In the genomic region with DNA sequence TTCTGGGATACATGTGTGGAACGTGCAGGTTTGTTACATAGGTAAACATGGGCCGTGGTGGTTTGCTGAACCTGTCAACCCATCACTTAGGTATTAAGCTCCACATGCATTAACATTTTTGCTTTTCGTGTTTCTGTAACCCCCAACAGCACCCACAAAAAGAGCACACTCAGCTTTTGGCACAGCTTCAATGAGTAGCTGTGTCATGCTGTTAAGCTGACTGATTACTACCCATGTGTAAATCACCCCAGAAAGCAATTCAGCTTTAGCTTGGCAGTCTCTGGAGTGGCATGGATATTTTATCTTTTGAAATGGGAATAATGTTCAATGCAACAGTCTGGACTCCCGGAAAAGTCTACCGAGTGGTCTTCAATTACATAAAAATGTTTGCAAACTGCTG, we compare ENCODE assay signal across 21 cellular contexts.
DNase-seq lines count a peak whose midpoint lies in the region; ATAC-seq, FAIRE-seq and TF ChIP-seq lines count a peak whose summit lies in the region.
"Had no signal": no experiment of that assay in that cellular context is flagged by ENCODE, and none has a peak within 500 bp of the region (broad histone marks: within the 10 kb centered on the region; RNA-seq: fewer than 3 reads in every experiment).

No MANE protein-coding gene starts in this region.

- no peak overlapping the region for H2AFZ ChIP-seq in K562 (ENCODE audit: low read depth, low read length)
- H2AFZ ChIP-seq: PC-9 had no signal

- TF ChIP-seq CTCF in K562 (IDR thresholded peaks at IDR 0.05 in 2 of 3, conservative IDR thresholded peaks at IDR 0.05 in 1 of 3; ENCODE audit: insufficient read depth in 2 of 3, low read depth in 1 of 3, low read length in 3 of 3) (no peak), uterus (IDR thresholded peaks at IDR 0.05) (no peak)

- H3K4me3 ChIP-seq in K562, result no peak overlapping the region
- H3K4me3 ChIP-seq in uterus, result no peak overlapping the region
- H3K4me3 ChIP-seq: BLaER1, MG63, PC-9 had no signal

- DNase-seq in COR-L47 (lab: John Stamatoyannopoulos, UW) (peak; percentile 45), NCI-H2081 treated with DMSO at 0.1 percent for 48 hours (lab: John Stamatoyannopoulos, UW) (peak; percentile 57), K562 (ENCODE audit: extremely low read depth in 1 of 4, low spot score in 3 of 4) (no peak), retina (peak; percentile 2), uterus (no peak), ureter (ENCODE audit: low spot score) (no peak), NCI-H1930 (lab: John Stamatoyannopoulos, UW) (no peak)
- DNase-seq: ACHN; CD4-positive, alpha-beta T cell; H9; HFFc6; MG63; NCI-H1436 treated with DMSO at 0.1 percent for 48 hours; NCI-H2029; NCI-H510A; NCI-H748 treated with DMSO at 0.1 percent for 48 hours; PC-9; SIG-M5; SK-N-SH had no signal

- H3K36me3 ChIP-seq in K562 (ENCODE audit: control insufficient read depth, insufficient read depth, low read length), result no peaks in the 10 kb centered on the region
- H3K36me3 ChIP-seq in uterus, result no peaks in the 10 kb centered on the region
- H3K36me3 ChIP-seq: BLaER1, MG63 had no signal

- no peak for FAIRE-seq in K562 (lab: Jason Lieb, UNC)
- FAIRE-seq: GM12891 had no signal

- no peaks in the 10 kb centered on the region for H3K9me3 ChIP-seq in K562 (replicated peaks; ENCODE audit: control insufficient read depth, insufficient read depth, low read depth, low read length)
- no peaks in the 10 kb centered on the region for H3K9me3 ChIP-seq in uterus
- H3K9me3 ChIP-seq: BLaER1, MG63, SK-N-SH had no signal

- TF ChIP-seq EP300 in K562 (IDR thresholded peaks at IDR 0.05; ENCODE audit: low read length), result no peak

- WGBS in K562 (ENCODE audit: insufficient coverage, low coverage, missing lambda C conversion rate), result 5% methylated on average over 5 of the region's 5 CpGs

- no peak overlapping the region for H3K4me2 ChIP-seq in K562 (ENCODE audit: insufficient read depth, low read length)
- H3K4me2 ChIP-seq: BLaER1, PC-9, SK-N-SH had no signal

- no TSS peak for BruUV-seq in K562 (replicated peaks; lab: Mats Ljungman, UMichigan)

- no peaks in the 10 kb centered on the region for H3K4me1 ChIP-seq in K562 (replicated peaks in 1 of 2; ENCODE audit: control insufficient read depth in 2 of 2, insufficient read depth in 2 of 2, low read length in 2 of 2)
- no peaks in the 10 kb centered on the region for H3K4me1 ChIP-seq in uterus
- H3K4me1 ChIP-seq: BLaER1 had no signal

- CTCF ChIA-PET in K562 (lab: Yijun Ruan, JAX; ENCODE audit: low intra/inter-chr PET ratio), result no interaction called here

- H3K27ac ChIP-seq in K562 (ENCODE audit: extremely low read depth, low read depth, low read length) (no peak overlapping the region), uterus (no peak overlapping the region)
- H3K27ac ChIP-seq: BLaER1, PC-9 had no signal

- POLR2A ChIA-PET in K562 (lab: Yijun Ruan, JAX), result no interaction called here

- in situ Hi-C loops in K562 (cut with MboI), result no loop called here

- H3K9ac ChIP-seq in K562 (ENCODE audit: insufficient read depth in 1 of 2, low read depth in 2 of 2, low read length in 2 of 2), result no peak overlapping the region
- H3K9ac ChIP-seq: BLaER1, SK-N-SH had no signal

- H4K20me1 ChIP-seq in K562 (replicated peaks; ENCODE audit: control insufficient read depth, insufficient read depth, low read length), result no peaks in the 10 kb centered on the region
- H4K20me1 ChIP-seq: BLaER1 had no signal

- no peaks in the 10 kb centered on the region for H3K9me1 ChIP-seq in K562 (ENCODE audit: control insufficient read depth, insufficient read depth, low read length)

- intact Hi-C loops in K562 (cut with micrococcal nuclease), result no loop called here
- intact Hi-C loops in uterus (cut with DNase I; ENCODE audit: low total_unique reads), result no loop called here

- TF ChIP-seq POLR2A in K562 (conservative IDR thresholded peaks at IDR 0.05) (no peak), uterus (IDR thresholded peaks at IDR 0.05) (no peak)

- ATAC-seq in K562, result no peak

- TF ChIP-seq RAD21 in K562 (CRISPR knock-in tag; conservative IDR thresholded peaks at IDR 0.05 in 1 of 2, IDR thresholded peaks at IDR 0.05 in 1 of 2), result no peak

- no peaks in the 10 kb centered on the region for H3K27me3 ChIP-seq in K562 (ENCODE audit: control insufficient read depth in 2 of 2, insufficient read depth in 2 of 2, low read length in 2 of 2)
- H3K27me3 ChIP-seq in uterus, result no peaks in the 10 kb centered on the region
- H3K27me3 ChIP-seq: BLaER1, MG63 had no signal

- no peaks in the 10 kb centered on the region for H3K79me2 ChIP-seq in K562 (ENCODE audit: control insufficient read depth, insufficient read depth, low read length)

TF ChIP-seq in K562, 482 proteins besides CTCF, POLR2A, EP300 and RAD21 (continues in another document):
- TF ChIP-seq HMG20A (CRISPR knock-in tag; conservative IDR thresholded peaks at IDR 0.05) (no peak), C11orf30 (IDR thresholded peaks at IDR 0.05; ENCODE audit: low read depth) (0 out of 2 replicates have a peak, but pooled peaks have one; percentile 13), MAFF (IDR thresholded peaks at IDR 0.05; ENCODE audit: low read length) (peak; percentile 7; the same call in 1 of the 2 replicates), MAFG (tag; conservative IDR thresholded peaks at IDR 0.05) (peak; percentile 66; the same call in 1 of the 2 replicates), MAFK (IDR thresholded peaks at IDR 0.05; ENCODE audit: low read length) (no peak), ATF7 (IDR thresholded peaks at IDR 0.05) (no peak), ZNF384 (IDR thresholded peaks at IDR 0.05; ENCODE audit: low read depth, low read length) (no peak)
- TF ChIP-seq, protein P1, sequence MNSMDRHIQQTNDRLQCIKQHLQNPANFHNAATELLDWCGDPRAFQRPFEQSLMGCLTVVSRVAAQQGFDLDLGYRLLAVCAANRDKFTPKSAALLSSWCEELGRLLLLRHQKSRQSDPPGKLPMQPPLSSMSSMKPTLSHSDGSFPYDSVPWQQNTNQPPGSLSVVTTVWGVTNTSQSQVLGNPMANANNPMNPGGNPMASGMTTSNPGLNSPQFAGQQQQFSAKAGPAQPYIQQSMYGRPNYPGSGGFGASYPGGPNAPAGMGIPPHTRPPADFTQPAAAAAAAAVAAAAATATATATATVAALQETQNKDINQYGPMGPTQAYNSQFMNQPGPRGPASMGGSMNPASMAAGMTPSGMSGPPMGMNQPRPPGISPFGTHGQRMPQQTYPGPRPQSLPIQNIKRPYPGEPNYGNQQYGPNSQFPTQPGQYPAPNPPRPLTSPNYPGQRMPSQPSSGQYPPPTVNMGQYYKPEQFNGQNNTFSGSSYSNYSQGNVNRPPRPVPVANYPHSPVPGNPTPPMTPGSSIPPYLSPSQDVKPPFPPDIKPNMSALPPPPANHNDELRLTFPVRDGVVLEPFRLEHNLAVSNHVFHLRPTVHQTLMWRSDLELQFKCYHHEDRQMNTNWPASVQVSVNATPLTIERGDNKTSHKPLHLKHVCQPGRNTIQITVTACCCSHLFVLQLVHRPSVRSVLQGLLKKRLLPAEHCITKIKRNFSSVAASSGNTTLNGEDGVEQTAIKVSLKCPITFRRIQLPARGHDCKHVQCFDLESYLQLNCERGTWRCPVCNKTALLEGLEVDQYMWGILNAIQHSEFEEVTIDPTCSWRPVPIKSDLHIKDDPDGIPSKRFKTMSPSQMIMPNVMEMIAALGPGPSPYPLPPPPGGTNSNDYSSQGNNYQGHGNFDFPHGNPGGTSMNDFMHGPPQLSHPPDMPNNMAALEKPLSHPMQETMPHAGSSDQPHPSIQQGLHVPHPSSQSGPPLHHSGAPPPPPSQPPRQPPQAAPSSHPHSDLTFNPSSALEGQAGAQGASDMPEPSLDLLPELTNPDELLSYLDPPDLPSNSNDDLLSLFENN (IDR thresholded peaks at IDR 0.05; ENCODE audit: low read depth in 2 of 2, low read length in 2 of 2), result no peak
- TF ChIP-seq, protein P2, sequence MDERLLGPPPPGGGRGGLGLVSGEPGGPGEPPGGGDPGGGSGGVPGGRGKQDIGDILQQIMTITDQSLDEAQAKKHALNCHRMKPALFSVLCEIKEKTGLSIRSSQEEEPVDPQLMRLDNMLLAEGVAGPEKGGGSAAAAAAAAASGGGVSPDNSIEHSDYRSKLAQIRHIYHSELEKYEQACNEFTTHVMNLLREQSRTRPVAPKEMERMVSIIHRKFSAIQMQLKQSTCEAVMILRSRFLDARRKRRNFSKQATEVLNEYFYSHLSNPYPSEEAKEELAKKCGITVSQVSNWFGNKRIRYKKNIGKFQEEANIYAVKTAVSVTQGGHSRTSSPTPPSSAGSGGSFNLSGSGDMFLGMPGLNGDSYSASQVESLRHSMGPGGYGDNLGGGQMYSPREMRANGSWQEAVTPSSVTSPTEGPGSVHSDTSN (CRISPR knock-in tag; IDR thresholded peaks at IDR 0.05; ENCODE audit: low read depth), result no peak
- TF ChIP-seq, protein P2 (tag; conservative IDR thresholded peaks at IDR 0.05; ENCODE audit: low read depth), result peak; percentile 43; the same call in 1 of the 2 replicates
- TF ChIP-seq, protein P3, sequence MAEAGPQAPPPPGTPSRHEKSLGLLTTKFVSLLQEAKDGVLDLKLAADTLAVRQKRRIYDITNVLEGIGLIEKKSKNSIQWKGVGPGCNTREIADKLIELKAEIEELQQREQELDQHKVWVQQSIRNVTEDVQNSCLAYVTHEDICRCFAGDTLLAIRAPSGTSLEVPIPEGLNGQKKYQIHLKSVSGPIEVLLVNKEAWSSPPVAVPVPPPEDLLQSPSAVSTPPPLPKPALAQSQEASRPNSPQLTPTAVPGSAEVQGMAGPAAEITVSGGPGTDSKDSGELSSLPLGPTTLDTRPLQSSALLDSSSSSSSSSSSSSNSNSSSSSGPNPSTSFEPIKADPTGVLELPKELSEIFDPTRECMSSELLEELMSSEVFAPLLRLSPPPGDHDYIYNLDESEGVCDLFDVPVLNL (CRISPR knock-in tag; IDR thresholded peaks at IDR 0.05; ENCODE audit: low read depth), result no peak

Comparison
In these comparisons a context has a peak if more than half of its experiments do, and no peak if none do; other contexts are left out.
1. DNase-seq: peak in COR-L47 (single experiment), NCI-H2081 treated with DMSO at 0.1 percent for 48 hours (single experiment) and retina (single experiment); none in K562 (0 of 4), uterus (0 of 2), ureter (single experiment) and NCI-H1930 (0 of 2).